ENCODE assay signal across 17 cellular contexts in genomic region chr15:77867266-77868047, GRCh38.
"Had no signal": no experiment of that assay in that cellular context is flagged by ENCODE, and none has a peak within 500 bp of the region (broad histone marks: within the 10 kb centered on the region; RNA-seq: fewer than 3 reads in every experiment).

No MANE protein-coding gene starts in this region.

- H3K27ac Mint-ChIP-seq: activated CD4-positive, alpha-beta memory T cell treated with anti-CD3 and anti-CD28 coated beads, Interleukin-2, amount 10 ng/mL, durations not matched to agents 7 days and 5 days; activated CD4-positive, alpha-beta T cell treated with anti-CD3 and anti-CD28 coated beads for 36 hours; activated T-helper 17 cell treated with anti-CD3 and anti-CD28 coated beads, Interleukin-2, amount 50 U/mL, for 72 hours; mesothelial cell of epicardium; stimulated activated naive B cell treated with anti-CD40 and anti-IgM and Interleukin-4, amounts not matched to agents 10 μg/mL and 1 μg/mL and 100 μg/mL, for 72 hours; T-cell had no signal

- H3K4me2 ChIP-seq: smooth muscle cell had no signal

- H3K4me3 ChIP-seq: body of pancreas, smooth muscle cell, tibial nerve had no signal

- H3K27ac ChIP-seq: body of pancreas, tibial nerve had no signal

- H3K4me1 ChIP-seq: tibial nerve had no signal

- DNase-seq: activated CD4-positive, alpha-beta memory T cell treated with anti-CD3 and anti-CD28 coated beads, Interleukin-2, amount 10 ng/mL, durations not matched to agents 7 days and 5 days; activated CD4-positive, alpha-beta T cell treated with anti-CD3 and anti-CD28 coated beads for 36 hours; activated naive CD4-positive, alpha-beta T cell treated with anti-CD3 and anti-CD28 coated beads, Interleukin-2, amount 50 U/mL, for 16 hours; amniotic stem cell; dermis blood vessel endothelial cell; hypothalamus; immature natural killer cell; stimulated activated CD4-positive, alpha-beta T cell treated with anti-CD3 and anti-CD28 coated beads, Interleukin-1b, Interleukin-23, amount 100 ng/mL, for 48 hours; stimulated activated naive B cell treated with anti-CD40 and anti-IgM and Interleukin-4, amounts not matched to agents 10 μg/mL and 1 μg/mL and 100 μg/mL, for 72 hours; T-cell; T1000 had no signal

- FAIRE-seq: endometrium had no signal

- H3K27me3 ChIP-seq: body of pancreas, tibial nerve had no signal

- H3K36me3 ChIP-seq: tibial nerve had no signal

- H3K36me3 Mint-ChIP-seq: immature natural killer cell; mesothelial cell of epicardium; stimulated activated naive B cell treated with anti-CD40 and anti-IgM and Interleukin-4, amounts not matched to agents 10 μg/mL and 1 μg/mL and 100 μg/mL, for 72 hours; T-cell had no signal

- H3K9me3 ChIP-seq: body of pancreas, tibial nerve had no signal

- H3K4me1 Mint-ChIP-seq: activated CD4-positive, alpha-beta memory T cell treated with anti-CD3 and anti-CD28 coated beads, Interleukin-2, amount 10 ng/mL, durations not matched to agents 7 days and 5 days; activated CD4-positive, alpha-beta T cell treated with anti-CD3 and anti-CD28 coated beads for 36 hours; activated T-helper 17 cell treated with anti-CD3 and anti-CD28 coated beads, Interleukin-2, amount 50 U/mL, for 72 hours; immature natural killer cell; T-cell had no signal

- H3K9me3 Mint-ChIP-seq: activated CD4-positive, alpha-beta memory T cell treated with anti-CD3 and anti-CD28 coated beads, Interleukin-2, amount 10 ng/mL, durations not matched to agents 7 days and 5 days; activated T-helper 17 cell treated with anti-CD3 and anti-CD28 coated beads, Interleukin-2, amount 50 U/mL, for 72 hours; immature natural killer cell; mesothelial cell of epicardium; stimulated activated naive B cell treated with anti-CD40 and anti-IgM and Interleukin-4, amounts not matched to agents 10 μg/mL and 1 μg/mL and 100 μg/mL, for 72 hours; T-cell had no signal

- H3K27me3 Mint-ChIP-seq: activated CD4-positive, alpha-beta memory T cell treated with anti-CD3 and anti-CD28 coated beads, Interleukin-2, amount 10 ng/mL, durations not matched to agents 7 days and 5 days; activated CD4-positive, alpha-beta T cell treated with anti-CD3 and anti-CD28 coated beads for 36 hours; T-cell had no signal

- H3K4me3 Mint-ChIP-seq: activated CD4-positive, alpha-beta memory T cell treated with anti-CD3 and anti-CD28 coated beads, Interleukin-2, amount 10 ng/mL, durations not matched to agents 7 days and 5 days; activated CD4-positive, alpha-beta T cell treated with anti-CD3 and anti-CD28 coated beads for 36 hours; activated T-helper 17 cell treated with anti-CD3 and anti-CD28 coated beads, Interleukin-2, amount 50 U/mL, for 72 hours; immature natural killer cell; mesothelial cell of epicardium; stimulated activated naive B cell treated with anti-CD40 and anti-IgM and Interleukin-4, amounts not matched to agents 10 μg/mL and 1 μg/mL and 100 μg/mL, for 72 hours; T-cell had no signal
